Comparison of ENCODE assay signal across 21 cellular contexts in genomic region chr4:110007217-110007616, GRCh38.
"Had no signal": no experiment of that assay in that cellular context is flagged by ENCODE, and none has a peak within 500 bp of the region (broad histone marks: within the 10 kb centered on the region; RNA-seq: fewer than 3 reads in every experiment).

No MANE protein-coding gene starts in this region.

- H3K4me2 ChIP-seq: hepatocyte had no signal

- DNase-seq: effector CD4-positive, alpha-beta T cell; endodermal cell; erythroblast; foreskin keratinocyte; head of caudate nucleus; left ventricle myocardium inferior; mesenchymal stem cell; naive thymus-derived CD4-positive, alpha-beta T cell; psoas muscle; stimulated activated CD4-positive, alpha-beta T cell treated with anti-CD3 and anti-CD28 coated beads, Interleukin-1b, Interleukin-23, amount 100 ng/mL, for 48 hours; stimulated activated CD4-positive, alpha-beta T cell treated with anti-CD3 and anti-CD28 coated beads, Interleukin-4, amount 100 ng/mL, for 24 hours; tibial artery; upper lobe of left lung; uterus had no signal

- H3K4me3 ChIP-seq: coronary artery, hepatocyte, left ventricle myocardium inferior, lung, psoas muscle, tibial artery, upper lobe of left lung, uterus had no signal

- H3K4me1 ChIP-seq: foreskin keratinocyte, psoas muscle, tibial artery, upper lobe of left lung, uterus had no signal

- H3K27ac ChIP-seq: coronary artery, foreskin keratinocyte, hepatocyte, left ventricle myocardium inferior, neutrophil, psoas muscle, tibial artery, upper lobe of left lung, uterus had no signal

- H3K27me3 ChIP-seq: foreskin keratinocyte, hepatocyte, neutrophil, upper lobe of left lung, uterus had no signal

- H3K9me3 ChIP-seq: left ventricle myocardium inferior, neutrophil, psoas muscle, tibial artery, upper lobe of left lung, uterus had no signal

- H3K79me2 ChIP-seq: hepatocyte had no signal

- H3K36me3 ChIP-seq: neutrophil, tibial artery, upper lobe of left lung, uterus had no signal

- H2AFZ ChIP-seq: hepatocyte had no signal

- FAIRE-seq: endothelial cell of umbilical vein, islet of Langerhans had no signal

- ATAC-seq: foreskin keratinocyte; naive thymus-derived CD4-positive, alpha-beta T cell; psoas muscle; stimulated activated memory B cell treated with anti-CD40 and anti-IgM and Interleukin-4, amounts not matched to agents 10 μg/mL and 1 μg/mL and 100 μg/mL, for 72 hours had no signal
